ENCODE assay signal across 20 cellular contexts in the genomic region with DNA sequence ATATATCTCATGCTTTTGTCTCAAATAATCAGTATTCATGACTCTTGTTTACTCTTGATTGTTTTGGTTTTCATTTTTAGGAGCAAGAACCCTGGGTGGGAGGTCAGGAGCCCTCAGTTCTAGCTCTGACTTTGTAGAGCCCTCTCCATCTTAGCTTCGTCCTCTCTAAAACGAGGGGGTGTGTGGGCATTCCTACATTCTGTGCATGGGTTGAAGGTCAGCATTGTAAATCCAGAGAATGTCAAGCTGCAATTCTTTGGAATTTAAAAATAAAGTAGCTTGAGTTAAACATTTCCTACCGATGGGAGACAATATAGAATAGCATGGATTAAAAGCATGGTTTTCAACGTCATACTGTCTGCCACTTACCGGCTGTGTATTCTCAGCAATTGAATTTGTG.
DNase-seq lines count a peak whose midpoint lies in the region; ATAC-seq, FAIRE-seq and TF ChIP-seq lines count a peak whose summit lies in the region.
"Had no signal": no experiment of that assay in that cellular context is flagged by ENCODE, and none has a peak within 500 bp of the region (broad histone marks: within the 10 kb centered on the region; RNA-seq: fewer than 3 reads in every experiment).

No MANE protein-coding gene starts in this region.

- peak overlapping the region; percentile 30 for H3K27ac Mint-ChIP-seq in astrocyte (ENCODE audit: unreplicated experiment)
- peak overlapping the region; percentile 33 to 82 (median 74) for H3K27ac Mint-ChIP-seq in nephron
- H3K27ac Mint-ChIP-seq in type B pancreatic cell: peak overlapping the region; percentile 3
- H3K27ac Mint-ChIP-seq: CD4-positive, CD25-positive, alpha-beta regulatory T cell; GM23338 had no signal

- H3K4me3 ChIP-seq in astrocyte (ENCODE audit: insufficient read depth, low read depth, low read length): no peak overlapping the region
- H3K4me3 ChIP-seq: GM12878, GM23338, SJSA1 had no signal

- H3K9me3 Mint-ChIP-seq in astrocyte (ENCODE audit: unreplicated experiment) (peaks cover 2% of the 10 kb centered on the region), nephron (no peaks in the 10 kb centered on the region), type B pancreatic cell (no peaks in the 10 kb centered on the region)
- H3K9me3 Mint-ChIP-seq: CD4-positive, CD25-positive, alpha-beta regulatory T cell; GM23338 had no signal

- no peaks in the 10 kb centered on the region for H4K20me1 ChIP-seq in astrocyte (ENCODE audit: insufficient read depth, low read length)

- H3K4me2 ChIP-seq in astrocyte (ENCODE audit: low read length): no peak overlapping the region
- H3K4me2 ChIP-seq: GM23338 had no signal

- H3K9ac ChIP-seq in astrocyte (ENCODE audit: low read length): no peak overlapping the region

- H3K36me3 Mint-ChIP-seq in astrocyte (ENCODE audit: low read depth, unreplicated experiment): peaks cover 7% of the 10 kb centered on the region
- peaks cover 8% of the 10 kb centered on the region for H3K36me3 Mint-ChIP-seq in nephron (ENCODE audit: low read depth)
- peaks cover 9% of the 10 kb centered on the region for H3K36me3 Mint-ChIP-seq in type B pancreatic cell
- H3K36me3 Mint-ChIP-seq: CD4-positive, CD25-positive, alpha-beta regulatory T cell had no signal

- peaks cover 71% of the 10 kb centered on the region for H3K4me1 ChIP-seq in astrocyte (ENCODE audit: insufficient read depth, low read length)

- H3K27me3 ChIP-seq in astrocyte (ENCODE audit: insufficient read depth, low read length): no peaks in the 10 kb centered on the region
- H3K27me3 ChIP-seq: SJSA1 had no signal

- H3K4me3 Mint-ChIP-seq in astrocyte (ENCODE audit: unreplicated experiment): no peak overlapping the region
- H3K4me3 Mint-ChIP-seq in nephron: no peak overlapping the region
- no peak overlapping the region for H3K4me3 Mint-ChIP-seq in type B pancreatic cell
- H3K4me3 Mint-ChIP-seq: GM23338 had no signal

- H3K27me3 Mint-ChIP-seq in astrocyte (ENCODE audit: low read depth, unreplicated experiment): no peaks in the 10 kb centered on the region
- H3K27me3 Mint-ChIP-seq in nephron (ENCODE audit: low read depth): peaks cover under 1% of the 10 kb centered on the region
- no peaks in the 10 kb centered on the region for H3K27me3 Mint-ChIP-seq in type B pancreatic cell

- H3K4me1 Mint-ChIP-seq in astrocyte (ENCODE audit: low read depth, unreplicated experiment) (peaks cover 42% of the 10 kb centered on the region), nephron (peaks cover 80% of the 10 kb centered on the region), type B pancreatic cell (ENCODE audit: unreplicated experiment) (peaks cover 75% of the 10 kb centered on the region)

- TF ChIP-seq CTCF in astrocyte (IDR thresholded peaks at IDR 0.05; ENCODE audit: insufficient read depth, low read depth, low read length) (no peak), nephron (IDR thresholded peaks at IDR 0.05; ENCODE audit: unreplicated experiment in 3 of 3) (no peak), type B pancreatic cell (conservative IDR thresholded peaks at IDR 0.05) (no peak)

- no peak overlapping the region for H2AFZ ChIP-seq in astrocyte (ENCODE audit: low read depth, low read length)
- H2AFZ ChIP-seq: GM23338 had no signal

- peaks cover 3% of the 10 kb centered on the region for H3K36me3 ChIP-seq in astrocyte (ENCODE audit: insufficient read depth, low read length)
- H3K36me3 ChIP-seq: SJSA1 had no signal

- H3K79me2 ChIP-seq in astrocyte (ENCODE audit: insufficient read depth, low read length): peaks cover 10% of the 10 kb centered on the region

- H3K9me3 ChIP-seq in astrocyte (ENCODE audit: insufficient read depth, low read depth, low read length): no peaks in the 10 kb centered on the region
- H3K9me3 ChIP-seq: SJSA1 had no signal

- ATAC-seq in esophagus mucosa: no peak
- no peak for ATAC-seq in GM19324 (IDR thresholded peaks at IDR 0.05; ENCODE audit: low FRiP score, unreplicated experiment)
- ATAC-seq: GM12878, GM23338 had no signal

- DNase-seq in astrocyte (ENCODE audit: low read depth): no peak
- DNase-seq in type B pancreatic cell (ENCODE audit: extremely low spot score, unreplicated experiment): no peak
- no peak for DNase-seq in NCI-H526 treated with DMSO at 0.1 percent for 48 hours (lab: John Stamatoyannopoulos, UW)
- DNase-seq: CD4-positive, CD25-positive, alpha-beta regulatory T cell; DMS53; GDM1; KBM-7; NCI-H1436; NCI-H2029; NCI-H2171; NCI-H446 treated with DMSO at 0.1 percent for 48 hours; NCI-H774 had no signal

- peak; percentile 67 for FAIRE-seq in G401.6 (lab: Jason Lieb, UNC)
- no peak for FAIRE-seq in astrocyte (lab: Jason Lieb, UNC)
- FAIRE-seq: GM12878, GM18507 had no signal

- peak overlapping the region; percentile 63 for H3K27ac ChIP-seq in astrocyte (ENCODE audit: low read depth, low read length)

Comparison
In these comparisons a context has a peak if more than half of its experiments do, and no peak if none do; other contexts are left out.
1. H3K27ac Mint-ChIP-seq: peak in every context shown above with its lines; median percentile 74 in nephron; 30 in astrocyte; 3 in type B pancreatic cell.